Comparison of ENCODE assay signal across 23 cellular contexts in genomic region chr4:108535757-108536156, GRCh38.
DNase-seq lines count a peak whose midpoint lies in the region; ATAC-seq and TF ChIP-seq lines count a peak whose summit lies in the region.
"Had no signal": no experiment of that assay in that cellular context is flagged by ENCODE, and none has a peak within 500 bp of the region (broad histone marks: within the 10 kb centered on the region; RNA-seq: fewer than 3 reads in every experiment).

No MANE protein-coding gene starts in this region.

- peak; percentile 28 for ATAC-seq in activated CD8-positive, alpha-beta T cell treated with anti-CD3 and anti-CD28 coated beads for 36 hours
- ATAC-seq in activated CD8-positive, alpha-beta T cell treated with anti-CD3 and anti-CD28 coated beads, Interleukin-2, amount 10 ng/mL, durations not matched to agents 7 days and 5 days: no peak
- ATAC-seq in T-helper 17 cell: no peak
- ATAC-seq: activated CD4-positive, CD25-positive, alpha-beta regulatory T cell treated with anti-CD3 and anti-CD28 coated beads, Interleukin-2, amount 50 U/mL, for 24 hours; gastrocnemius medialis; natural killer cell treated with Interleukin-12 subunit alpha and Interleukin-12 subunit beta and Interleukin-15 and Interleukin-18, amount 100 ng/mL, for 72 hours; PC-3 had no signal

- H3K4me1 ChIP-seq in muscle layer of duodenum (ENCODE audit: control insufficient read depth in 1 of 2, insufficient read depth in 2 of 2, low read length in 2 of 2): no peaks in the 10 kb centered on the region
- H3K4me1 ChIP-seq: gastrocnemius medialis, sigmoid colon had no signal

- H3K4me1 Mint-ChIP-seq in activated CD8-positive, alpha-beta T cell treated with anti-CD3 and anti-CD28 coated beads for 36 hours (ENCODE audit: low read depth): peaks cover 53% of the 10 kb centered on the region
- H3K4me1 Mint-ChIP-seq in activated CD8-positive, alpha-beta T cell treated with anti-CD3 and anti-CD28 coated beads, Interleukin-2, amount 10 ng/mL, durations not matched to agents 7 days and 5 days (ENCODE audit: low read depth): peaks cover 57% of the 10 kb centered on the region
- H3K4me1 Mint-ChIP-seq in T-helper 17 cell: peaks cover 29% of the 10 kb centered on the region

- H3K27ac Mint-ChIP-seq in activated CD8-positive, alpha-beta T cell treated with anti-CD3 and anti-CD28 coated beads for 36 hours: peak overlapping the region; percentile 49
- H3K27ac Mint-ChIP-seq in activated CD8-positive, alpha-beta T cell treated with anti-CD3 and anti-CD28 coated beads, Interleukin-2, amount 10 ng/mL, durations not matched to agents 7 days and 5 days: no peak overlapping the region
- no peak overlapping the region for H3K27ac Mint-ChIP-seq in T-helper 17 cell
- H3K27ac Mint-ChIP-seq: natural killer cell treated with Interleukin-12 subunit alpha and Interleukin-12 subunit beta and Interleukin-15 and Interleukin-18, amount 100 ng/mL, for 72 hours had no signal

- no peak overlapping the region for H3K4me3 Mint-ChIP-seq in activated CD8-positive, alpha-beta T cell treated with anti-CD3 and anti-CD28 coated beads for 36 hours
- H3K4me3 Mint-ChIP-seq in activated CD8-positive, alpha-beta T cell treated with anti-CD3 and anti-CD28 coated beads, Interleukin-2, amount 10 ng/mL, durations not matched to agents 7 days and 5 days: no peak overlapping the region
- no peak overlapping the region for H3K4me3 Mint-ChIP-seq in T-helper 17 cell
- H3K4me3 Mint-ChIP-seq: natural killer cell treated with Interleukin-12 subunit alpha and Interleukin-12 subunit beta and Interleukin-15 and Interleukin-18, amount 100 ng/mL, for 72 hours had no signal

- H3K27ac ChIP-seq in VCaP (peak overlapping the region; percentile 50), muscle layer of duodenum (ENCODE audit: low read length) (peak overlapping the region; percentile 16)
- H3K27ac ChIP-seq: gastrocnemius medialis, sigmoid colon, SJSA1 had no signal

- intact Hi-C loops in activated CD8-positive, alpha-beta T cell treated with anti-CD3 and anti-CD28 coated beads for 36 hours (cut with micrococcal nuclease): no loop called here

- no peaks in the 10 kb centered on the region for H3K27me3 Mint-ChIP-seq in activated CD8-positive, alpha-beta T cell treated with anti-CD3 and anti-CD28 coated beads for 36 hours
- no peaks in the 10 kb centered on the region for H3K27me3 Mint-ChIP-seq in activated CD8-positive, alpha-beta T cell treated with anti-CD3 and anti-CD28 coated beads, Interleukin-2, amount 10 ng/mL, durations not matched to agents 7 days and 5 days (ENCODE audit: low read depth)
- no peaks in the 10 kb centered on the region for H3K27me3 Mint-ChIP-seq in T-helper 17 cell

- H3K4me3 ChIP-seq in muscle layer of duodenum (ENCODE audit: low read depth in 1 of 2, low read length in 2 of 2): no peak overlapping the region
- H3K4me3 ChIP-seq: gastrocnemius medialis, sigmoid colon, SJSA1 had no signal

- POLR2A ChIA-PET in activated CD8-positive, alpha-beta T cell treated with anti-CD3 and anti-CD28 coated beads for 36 hours (lab: Charles Lee): no interaction called here
- POLR2A ChIA-PET in activated CD8-positive, alpha-beta T cell treated with anti-CD3 and anti-CD28 coated beads, Interleukin-2, amount 10 ng/mL, durations not matched to agents 7 days and 5 days (lab: Charles Lee): interaction anchor here (0.6 kb wide), 1 partner anchor 9 kb away, joined by 5 read pairs; no protein-coding TSS in a partner anchor

- no peaks in the 10 kb centered on the region for H3K36me3 Mint-ChIP-seq in activated CD8-positive, alpha-beta T cell treated with anti-CD3 and anti-CD28 coated beads for 36 hours (ENCODE audit: low read depth)
- H3K36me3 Mint-ChIP-seq in activated CD8-positive, alpha-beta T cell treated with anti-CD3 and anti-CD28 coated beads, Interleukin-2, amount 10 ng/mL, durations not matched to agents 7 days and 5 days (ENCODE audit: low read depth): peaks cover 20% of the 10 kb centered on the region
- H3K36me3 Mint-ChIP-seq in T-helper 17 cell (ENCODE audit: low read depth): no peaks in the 10 kb centered on the region
- H3K36me3 Mint-ChIP-seq: natural killer cell treated with Interleukin-12 subunit alpha and Interleukin-12 subunit beta and Interleukin-15 and Interleukin-18, amount 100 ng/mL, for 72 hours had no signal

- H3K9me3 Mint-ChIP-seq in activated CD8-positive, alpha-beta T cell treated with anti-CD3 and anti-CD28 coated beads for 36 hours: peaks cover 1% of the 10 kb centered on the region
- peaks cover 6% of the 10 kb centered on the region for H3K9me3 Mint-ChIP-seq in activated CD8-positive, alpha-beta T cell treated with anti-CD3 and anti-CD28 coated beads, Interleukin-2, amount 10 ng/mL, durations not matched to agents 7 days and 5 days (ENCODE audit: insufficient read depth)

- CTCF ChIA-PET in activated CD8-positive, alpha-beta T cell treated with anti-CD3 and anti-CD28 coated beads for 36 hours (lab: Charles Lee): interaction anchor here (1.2 to 1.9 kb wide), 5 partner anchors 9 to 517 kb away, joined by 3 to 14 read pairs (median 6); no protein-coding TSS in a partner anchor
- CTCF ChIA-PET in activated CD8-positive, alpha-beta T cell treated with anti-CD3 and anti-CD28 coated beads, Interleukin-2, amount 10 ng/mL, durations not matched to agents 7 days and 5 days (lab: Charles Lee): interaction anchor here (1.0 to 5.8 kb wide), 2 partner anchors 36 to 517 kb away, joined by 3 to 31 read pairs; no protein-coding TSS in a partner anchor

- H3K36me3 ChIP-seq in muscle layer of duodenum (ENCODE audit: control insufficient read depth in 1 of 2, insufficient read depth in 2 of 2, low read length in 2 of 2): no peaks in the 10 kb centered on the region
- H3K36me3 ChIP-seq: gastrocnemius medialis, sigmoid colon, SJSA1 had no signal

- DNase-seq in activated CD8-positive, alpha-beta T cell treated with anti-CD3 and anti-CD28 coated beads for 36 hours: no peak
- DNase-seq in activated CD8-positive, alpha-beta T cell treated with anti-CD3 and anti-CD28 coated beads, Interleukin-2, amount 10 ng/mL, durations not matched to agents 7 days and 5 days: no peak
- peak; percentile 52 for DNase-seq in DMS53 (lab: John Stamatoyannopoulos, UW)
- DNase-seq in NCI-H146 (lab: John Stamatoyannopoulos, UW): no peak
- DNase-seq in DMS 273 treated with DMSO at 0.1 percent for 48 hours (lab: John Stamatoyannopoulos, UW): no peak
- no peak for DNase-seq in T-helper 17 cell
- DNase-seq: aorta; cerebellar nuclear complex; effector CD8-positive, alpha-beta T cell; gastrocnemius medialis; GDM1; mesendoderm; NCI-H1694; NCI-H226; NCI-H82; PC-3; posterior cingulate gyrus; sigmoid colon had no signal

- H3K9me3 ChIP-seq in muscle layer of duodenum (ENCODE audit: control insufficient read depth in 1 of 2, low read length in 2 of 2): no peaks in the 10 kb centered on the region
- no peaks in the 10 kb centered on the region for H3K9me3 ChIP-seq in T-helper 17 cell (ENCODE audit: control insufficient read depth, low read length, poor library complexity, severe bottlenecking)
- H3K9me3 ChIP-seq: gastrocnemius medialis, sigmoid colon, SJSA1 had no signal

- H3K27me3 ChIP-seq in muscle layer of duodenum (ENCODE audit: low read depth, low read length): no peaks in the 10 kb centered on the region
- H3K27me3 ChIP-seq: gastrocnemius medialis, sigmoid colon, SJSA1 had no signal

- TF ChIP-seq CTCF in activated CD8-positive, alpha-beta T cell treated with anti-CD3 and anti-CD28 coated beads for 36 hours (IDR thresholded peaks at IDR 0.05): no peak
- no peak for TF ChIP-seq CTCF in VCaP (conservative IDR thresholded peaks at IDR 0.05)
